14 cellular contexts compared by ENCODE assay signal in the genomic region with DNA sequence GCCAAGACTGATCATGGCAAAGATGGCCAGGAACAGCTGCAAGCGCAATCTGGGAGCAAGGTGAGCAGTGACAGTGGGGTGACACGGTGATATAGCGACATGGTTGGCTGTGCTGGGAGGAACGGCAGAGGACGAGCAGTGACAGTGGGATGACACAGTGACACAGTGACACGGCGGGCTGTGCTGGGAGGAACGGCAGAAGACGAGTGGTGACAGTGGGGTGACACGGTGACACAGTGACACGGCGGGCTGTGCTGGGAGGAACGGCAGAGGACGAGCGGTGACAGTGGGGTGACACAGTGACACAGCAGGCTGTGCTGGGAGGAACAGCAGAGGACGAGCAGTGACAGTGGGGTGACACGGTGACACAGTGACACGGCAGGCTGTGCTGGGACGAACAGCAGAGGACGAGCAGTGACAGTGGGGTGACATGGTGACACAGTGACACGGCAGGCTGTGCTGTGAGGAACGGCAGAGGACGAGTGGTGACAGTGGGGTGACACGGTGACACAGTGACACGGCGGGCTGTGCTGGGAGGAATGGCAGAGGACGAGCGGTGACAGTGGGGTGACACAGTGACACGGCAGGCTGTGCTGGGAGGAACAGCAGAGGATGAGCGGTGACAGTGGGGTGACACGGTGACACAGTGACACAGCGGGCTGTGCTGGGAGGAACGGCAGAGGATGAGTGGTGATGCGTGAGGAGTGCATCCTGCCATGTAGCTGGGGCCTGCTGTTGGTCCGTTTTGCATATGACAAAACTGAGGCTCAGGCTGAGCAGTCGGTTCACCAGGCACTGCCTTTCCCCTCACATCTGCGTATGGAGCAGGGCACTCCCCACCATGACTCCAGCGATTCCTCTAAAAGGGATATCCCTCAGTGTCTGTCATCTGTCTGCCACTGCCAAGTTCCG. TPM values are rescaled to one million over a fixed set of nuclear protein-coding genes. Genes with fewer than 3 reads are reported as not detected.
DNase-seq lines count a peak whose midpoint lies in the region; ATAC-seq and TF ChIP-seq lines count a peak whose summit lies in the region.
"Had no signal": no experiment of that assay in that cellular context is flagged by ENCODE, and none has a peak within 500 bp of the region (broad histone marks: within the 10 kb centered on the region; RNA-seq: fewer than 3 reads in every experiment).

No MANE protein-coding gene starts in this region.

- no peak overlapping the region for H3K23ac ChIP-seq in IMR-90 (ENCODE audit: low read depth, low read length)

- H3K27me3 Mint-ChIP-seq in activated CD8-positive, alpha-beta memory T cell treated with anti-CD3 and anti-CD28 coated beads, Interleukin-2, amount 10 ng/mL, durations not matched to agents 7 days and 5 days, result peaks cover under 1% of the 10 kb centered on the region
- no peaks in the 10 kb centered on the region for H3K27me3 Mint-ChIP-seq in stimulated activated memory B cell treated with anti-CD40 and anti-IgM and Interleukin-4, amounts not matched to agents 10 μg/mL and 1 μg/mL and 100 μg/mL, for 72 hours
- H3K27me3 Mint-ChIP-seq in osteocyte (ENCODE audit: unreplicated experiment), result peaks cover 13% of the 10 kb centered on the region

- H2BK20ac ChIP-seq in IMR-90 (ENCODE audit: low read depth, low read length), result no peak overlapping the region

- H2AK5ac ChIP-seq in IMR-90 (ENCODE audit: low read depth, low read length), result peak overlapping the region; percentile 59; the same call in 1 of the 2 replicates

- H4K20me1 ChIP-seq in IMR-90 (ENCODE audit: insufficient read depth, low read length), result no peaks in the 10 kb centered on the region

- no peak overlapping the region for H3K56ac ChIP-seq in IMR-90 (ENCODE audit: extremely low read depth, insufficient read depth, low read length)

- H3K18ac ChIP-seq in IMR-90 (ENCODE audit: low read depth, low read length), result no peak overlapping the region

- no peak overlapping the region for H3K4me3 Mint-ChIP-seq in activated CD8-positive, alpha-beta memory T cell treated with anti-CD3 and anti-CD28 coated beads, Interleukin-2, amount 10 ng/mL, durations not matched to agents 7 days and 5 days
- H3K4me3 Mint-ChIP-seq in stimulated activated memory B cell treated with anti-CD40 and anti-IgM and Interleukin-4, amounts not matched to agents 10 μg/mL and 1 μg/mL and 100 μg/mL, for 72 hours, result no peak overlapping the region
- no peak overlapping the region for H3K4me3 Mint-ChIP-seq in osteocyte (ENCODE audit: unreplicated experiment)

- no peak overlapping the region for H3K27ac ChIP-seq in IMR-90 (ENCODE audit: insufficient read depth, low read length)
- H3K27ac ChIP-seq in heart right ventricle, result no peak overlapping the region
- H3K27ac ChIP-seq: C4-2B, SJSA1 had no signal

- intact Hi-C loops in IMR-90 (cut with micrococcal nuclease), result no loop called here
- intact Hi-C loops in heart right ventricle (cut with DNase I), result no loop called here

- CTCF ChIA-PET in IMR-90 (lab: Yijun Ruan, JAX), result no interaction called here
- CTCF ChIA-PET in activated CD8-positive, alpha-beta memory T cell treated with anti-CD3 and anti-CD28 coated beads, Interleukin-2, amount 10 ng/mL, durations not matched to agents 7 days and 5 days (lab: Charles Lee), result no interaction called here

- H3K9ac ChIP-seq in IMR-90 (ENCODE audit: low read depth, low read length), result no peak overlapping the region

- H3K36me3 ChIP-seq in IMR-90 (ENCODE audit: control insufficient read depth, insufficient read depth, low read length) (no peaks in the 10 kb centered on the region), heart right ventricle (peaks cover 0 to 7% (median 0%) of the 10 kb centered on the region in 9 donors)
- H3K36me3 ChIP-seq: cardiac muscle cell, SJSA1 had no signal

- no peak overlapping the region for H3K4ac ChIP-seq in IMR-90 (ENCODE audit: low read depth, low read length)

- H3K27me3 ChIP-seq in IMR-90 (ENCODE audit: control insufficient read depth, insufficient read depth, low read length), result peaks cover 13% of the 10 kb centered on the region
- no peaks in the 10 kb centered on the region for H3K27me3 ChIP-seq in heart right ventricle
- H3K27me3 ChIP-seq: cardiac muscle cell, SJSA1 had no signal

- no peak overlapping the region for H4K5ac ChIP-seq in IMR-90 (ENCODE audit: low read depth, low read length)

- H2BK15ac ChIP-seq in IMR-90 (ENCODE audit: low read depth, low read length), result no peak overlapping the region

- WGBS in IMR-90 (ENCODE audit: extremely low coverage in 2 of 2, insufficient read length in 1 of 2), 2 experiments, result 76% methylated on average over 19 of the region's 39 CpGs; no CpG with 5 or more reads in 1 of the 2 experiments
- 85 to 88% methylated on average over 35 to 39 of the region's 39 CpGs for WGBS in heart right ventricle, 2 donors

- no peak overlapping the region for H3K27ac Mint-ChIP-seq in activated CD8-positive, alpha-beta memory T cell treated with anti-CD3 and anti-CD28 coated beads, Interleukin-2, amount 10 ng/mL, durations not matched to agents 7 days and 5 days
- H3K27ac Mint-ChIP-seq in stimulated activated memory B cell treated with anti-CD40 and anti-IgM and Interleukin-4, amounts not matched to agents 10 μg/mL and 1 μg/mL and 100 μg/mL, for 72 hours, result peak overlapping the region; percentile 58
- no peak overlapping the region for H3K27ac Mint-ChIP-seq in osteocyte (ENCODE audit: unreplicated experiment)

- peaks cover 17% of the 10 kb centered on the region for H3K4me1 Mint-ChIP-seq in activated CD8-positive, alpha-beta memory T cell treated with anti-CD3 and anti-CD28 coated beads, Interleukin-2, amount 10 ng/mL, durations not matched to agents 7 days and 5 days
- H3K4me1 Mint-ChIP-seq in stimulated activated memory B cell treated with anti-CD40 and anti-IgM and Interleukin-4, amounts not matched to agents 10 μg/mL and 1 μg/mL and 100 μg/mL, for 72 hours, result peaks cover 15% of the 10 kb centered on the region
- peaks cover under 1% of the 10 kb centered on the region for H3K4me1 Mint-ChIP-seq in osteocyte (ENCODE audit: unreplicated experiment)

- POLR2A ChIA-PET in IMR-90 (lab: Charles Lee; ENCODE audit: unreplicated experiment), result no interaction called here

- DNase-seq in IMR-90 (no peak), iPS-NIHi11 (ENCODE audit: low spot score) (peak; percentile 4), heart right ventricle (no peak), osteocyte (ENCODE audit: extremely low spot score, unreplicated experiment) (no peak)
- DNase-seq in activated CD8-positive, alpha-beta memory T cell treated with anti-CD3 and anti-CD28 coated beads, Interleukin-2, amount 10 ng/mL, durations not matched to agents 7 days and 5 days, result peak; percentile 35
- DNase-seq: mucosa of descending colon; stimulated activated CD4-positive, alpha-beta T cell treated with anti-CD3 and anti-CD28 coated beads, Interleukin-4, amount 100 ng/mL, for 1 hour; stimulated activated naive CD4-positive, alpha-beta T cell treated with Interleukin-2 at 50 U/mL for 16 hours had no signal

- no peaks in the 10 kb centered on the region for H3K9me3 Mint-ChIP-seq in activated CD8-positive, alpha-beta memory T cell treated with anti-CD3 and anti-CD28 coated beads, Interleukin-2, amount 10 ng/mL, durations not matched to agents 7 days and 5 days (ENCODE audit: low read depth)
- peaks cover 3% of the 10 kb centered on the region for H3K9me3 Mint-ChIP-seq in stimulated activated memory B cell treated with anti-CD40 and anti-IgM and Interleukin-4, amounts not matched to agents 10 μg/mL and 1 μg/mL and 100 μg/mL, for 72 hours
- peaks cover 15% of the 10 kb centered on the region for H3K9me3 Mint-ChIP-seq in osteocyte (ENCODE audit: unreplicated experiment)

- ATAC-seq in IMR-90 (ENCODE audit: low read depth), result no peak
- no peak for ATAC-seq in activated CD8-positive, alpha-beta memory T cell treated with anti-CD3 and anti-CD28 coated beads, Interleukin-2, amount 10 ng/mL, durations not matched to agents 7 days and 5 days
- peak; percentile 67 for ATAC-seq in stimulated activated memory B cell treated with anti-CD40 and anti-IgM and Interleukin-4, amounts not matched to agents 10 μg/mL and 1 μg/mL and 100 μg/mL, for 72 hours
- no peak for ATAC-seq in HG03045 (IDR thresholded peaks at IDR 0.05; ENCODE audit: unreplicated experiment)
- no peak for ATAC-seq in heart right ventricle
- ATAC-seq: HCT116 had no signal

- no peaks in the 10 kb centered on the region for H3K9me1 ChIP-seq in IMR-90 (ENCODE audit: insufficient read depth, low read length)

- no peak overlapping the region for H2AK9ac ChIP-seq in IMR-90 (replicated peaks; ENCODE audit: low read depth, low read length, poor library complexity)

- H3K4me3 ChIP-seq in IMR-90 (ENCODE audit: insufficient read depth, low read depth, low read length), result no peak overlapping the region
- no peak overlapping the region for H3K4me3 ChIP-seq in heart right ventricle
- H3K4me3 ChIP-seq: cardiac muscle cell, mucosa of descending colon, SJSA1 had no signal

- no peak overlapping the region for H3K4me2 ChIP-seq in IMR-90 (ENCODE audit: low read depth, low read length)

- H3K79me1 ChIP-seq in IMR-90 (ENCODE audit: low read depth in 1 of 2, low read length in 2 of 2), result no peaks in the 10 kb centered on the region

- H2BK120ac ChIP-seq in IMR-90 (ENCODE audit: low read depth, low read length), result no peak overlapping the region

- H2BK5ac ChIP-seq in IMR-90 (ENCODE audit: low read depth, low read length, poor library complexity, severe bottlenecking), result no peak overlapping the region

- H3K9me3 ChIP-seq in IMR-90 (ENCODE audit: control insufficient read depth, insufficient read depth, low read length) (peaks cover 7% of the 10 kb centered on the region), heart right ventricle (peaks cover 0 to 16% (median 4%) of the 10 kb centered on the region in 11 donors)
- H3K9me3 ChIP-seq: mucosa of descending colon, SJSA1 had no signal

- H4K91ac ChIP-seq in IMR-90 (ENCODE audit: insufficient read depth, low read depth, low read length), result no peak overlapping the region

- no peak overlapping the region for H3K14ac ChIP-seq in IMR-90 (replicated peaks; ENCODE audit: low read depth, low read length)

- no peak for TF ChIP-seq POLR2A in IMR-90 (IDR thresholded peaks at IDR 0.05; ENCODE audit: low read depth, low read length)

- dilution Hi-C loops in IMR-90 (cut with HindIII; ENCODE audit: low sequenced_read_pairs, unreplicated experiment), result no loop called here

- H2AFZ ChIP-seq in IMR-90 (replicated peaks; ENCODE audit: low read length, poor library complexity), result no peak overlapping the region

- H4K8ac ChIP-seq in IMR-90 (ENCODE audit: low read depth in 2 of 2, low read length in 2 of 2), result no peak overlapping the region

- no peaks in the 10 kb centered on the region; the same call in 1 of the 2 replicates for H3K4me1 ChIP-seq in IMR-90 (ENCODE audit: control insufficient read depth, insufficient read depth, low read length)
- H3K4me1 ChIP-seq in heart right ventricle, result peaks cover 0 to 9% (median 0%) of the 10 kb centered on the region in 9 donors
- H3K4me1 ChIP-seq: SJSA1 had no signal

- TF ChIP-seq CTCF in IMR-90 (conservative IDR thresholded peaks at IDR 0.05; ENCODE audit: low read depth, low read length) (no peak), heart right ventricle (IDR thresholded peaks at IDR 0.05) (no peak), osteocyte (IDR thresholded peaks at IDR 0.05) (no peak)

- in situ Hi-C loops in IMR-90 (cut with MboI; ENCODE audit: low sequenced_read_pairs), result no loop called here

- BruUV-seq in IMR-90 (replicated peaks; lab: Mats Ljungman, UMichigan), result no TSS peak

- peaks cover 7% of the 10 kb centered on the region for H3K36me3 Mint-ChIP-seq in activated CD8-positive, alpha-beta memory T cell treated with anti-CD3 and anti-CD28 coated beads, Interleukin-2, amount 10 ng/mL, durations not matched to agents 7 days and 5 days
- no peaks in the 10 kb centered on the region for H3K36me3 Mint-ChIP-seq in stimulated activated memory B cell treated with anti-CD40 and anti-IgM and Interleukin-4, amounts not matched to agents 10 μg/mL and 1 μg/mL and 100 μg/mL, for 72 hours
- H3K36me3 Mint-ChIP-seq in osteocyte (ENCODE audit: unreplicated experiment), result peaks cover 7% of the 10 kb centered on the region

- no peak for TF ChIP-seq RAD21 in IMR-90 (IDR thresholded peaks at IDR 0.05; ENCODE audit: low read length)

RNA-seq across cellular contexts. Expression of a gene that starts 36.0 kb away (rescaled TPM):
- 22.8 and 25.6 TPM in 2 replicates for total RNA-seq in IMR-90 (2012; rRNA removed)
- 54.4 and 63.6 TPM in 2 replicates for polyA plus RNA-seq in IMR-90 (2012; rRNA removed)
- polyA plus RNA-seq in IMR-90 (2012; cell fraction: cytosol; rRNA removed), result 57.4 and 87.5 TPM in 2 replicates
- polyA plus RNA-seq in IMR-90 (2012; cell fraction: nucleus; rRNA removed; ENCODE audit: low replicate concordance), result 81.6 and 159 TPM in 2 replicates
- total RNA-seq in activated CD8-positive, alpha-beta memory T cell treated with anti-CD3 and anti-CD28 coated beads, Interleukin-2, amount 10 ng/mL, durations not matched to agents 7 days and 5 days, result 10 to 100 TPM; 13.7 to 14.3 TPM
- 10 to 100 TPM; 19.1 to 44.2 (median 27.9) TPM for total RNA-seq in heart right ventricle
- polyA plus RNA-seq in heart right ventricle, result 10 to 100 TPM; 29.6 to 82.2 TPM
- 74.9 and 81.5 TPM in 2 replicates for total RNA-seq in osteocyte

RNA-seq across cellular contexts. Expression of a gene that starts 55.9 kb away (rescaled TPM):
- total RNA-seq in IMR-90 (2012; rRNA removed), result 4.3 and 6.9 TPM in 2 replicates
- polyA plus RNA-seq in IMR-90 (2012; rRNA removed), result 3.6 and 4.8 TPM in 2 replicates
- polyA plus RNA-seq in IMR-90 (2012; cell fraction: cytosol; rRNA removed), result 3.0 and 5.8 TPM in 2 replicates
- polyA plus RNA-seq in IMR-90 (2012; cell fraction: nucleus; rRNA removed; ENCODE audit: low replicate concordance), result 9.9 and 13.2 TPM in 2 replicates
- 10 to 100 TPM; 29.8 to 34.5 TPM for total RNA-seq in activated CD8-positive, alpha-beta memory T cell treated with anti-CD3 and anti-CD28 coated beads, Interleukin-2, amount 10 ng/mL, durations not matched to agents 7 days and 5 days
- total RNA-seq in heart right ventricle, result 1 to 10 TPM; 4.0 to 7.3 (median 6.5) TPM
- polyA plus RNA-seq in heart right ventricle, result 10 to 100 TPM in 1 of 2 donors, 1 to 10 TPM in 1; 3.5 to 10.5 TPM
- 10.2 and 11.7 TPM in 2 replicates for total RNA-seq in osteocyte

RNA-seq across cellular contexts. Expression of a gene that starts 55.9 kb away (rescaled TPM):
- 0.72 and 1.1 TPM in 2 replicates for total RNA-seq in IMR-90 (2012; rRNA removed)
- 0.63 and 0.82 TPM in 2 replicates for polyA plus RNA-seq in IMR-90 (2012; rRNA removed)
- polyA plus RNA-seq in IMR-90 (2012; cell fraction: cytosol; rRNA removed), result 0.03 and 0.63 TPM in 2 replicates
- 3.3 and 5.4 TPM in 2 replicates for polyA plus RNA-seq in IMR-90 (2012; cell fraction: nucleus; rRNA removed; ENCODE audit: low replicate concordance)
- 1 to 10 TPM; 5.5 to 5.6 TPM for total RNA-seq in activated CD8-positive, alpha-beta memory T cell treated with anti-CD3 and anti-CD28 coated beads, Interleukin-2, amount 10 ng/mL, durations not matched to agents 7 days and 5 days
- total RNA-seq in heart right ventricle, result 1 to 10 TPM; 1.3 to 3.1 (median 2.1) TPM
- 1 to 10 TPM in 1 of 2 donors, under 1 TPM in 1; 0.97 to 2.4 TPM for polyA plus RNA-seq in heart right ventricle
- total RNA-seq in osteocyte, result 3.8 and 4.2 TPM in 2 replicates

Comparison
In these comparisons a context has a peak if more than half of its experiments do, and no peak if none do; other contexts are left out.
1. DNase-seq: peak in activated CD8-positive, alpha-beta memory T cell treated with anti-CD3 and anti-CD28 coated beads, Interleukin-2, amount 10 ng/mL, durations not matched to agents 7 days and 5 days (single experiment) and iPS-NIHi11 (single experiment); none in IMR-90 (single experiment), heart right ventricle (0 of 2) and osteocyte (single experiment).